Comparison of ENCODE assay signal across 8 cellular contexts in the genomic region with DNA sequence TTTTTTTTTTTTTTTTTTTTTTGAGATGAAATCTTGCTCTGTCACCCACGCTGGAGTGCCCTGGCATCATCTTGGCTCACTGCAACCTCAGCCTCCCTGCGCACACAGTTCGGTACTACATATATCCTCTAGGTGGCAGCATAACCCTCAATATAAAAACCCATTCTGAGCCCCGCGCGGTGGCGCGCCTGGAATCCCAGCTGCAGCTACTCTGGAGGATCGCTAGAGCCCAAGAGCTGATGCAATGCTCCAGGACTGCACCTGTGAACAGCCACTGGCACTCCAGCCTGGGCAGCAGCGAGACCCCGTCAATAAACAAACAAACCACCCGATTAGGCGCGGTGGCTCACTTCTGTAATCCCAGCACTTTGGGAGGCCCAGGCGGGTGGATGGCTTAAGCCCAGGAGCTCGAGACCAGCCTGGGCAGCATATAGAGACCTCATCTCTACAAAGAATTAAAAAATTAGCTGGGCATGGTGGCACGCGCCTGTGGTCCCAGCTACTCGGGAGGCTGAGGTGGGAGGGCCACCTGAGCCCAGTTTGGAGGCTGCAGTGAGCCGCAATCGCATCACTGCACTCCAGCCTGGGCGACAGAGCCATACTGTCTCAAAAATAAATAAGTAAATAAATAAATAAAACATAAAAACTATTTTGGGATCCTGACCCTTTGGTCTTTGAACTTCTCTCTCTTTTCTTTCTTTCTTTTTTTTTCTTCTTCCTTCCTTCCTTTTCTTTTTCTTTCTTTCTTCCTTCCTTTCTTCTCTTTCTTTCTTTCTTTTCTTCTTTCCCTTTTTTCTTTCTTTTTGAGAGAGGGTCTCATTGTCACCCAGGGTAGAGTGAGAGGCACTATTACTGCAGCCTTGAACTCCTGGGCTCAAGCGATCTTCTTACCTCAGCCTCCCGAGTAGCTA. TPM values are rescaled to one million over a fixed set of nuclear protein-coding genes. Genes with fewer than 3 reads are reported as not detected.
DNase-seq lines count a peak whose midpoint lies in the region; ATAC-seq and TF ChIP-seq lines count a peak whose summit lies in the region.

No MANE protein-coding gene starts in this region.

- TF ChIP-seq CTCF in epithelial cell of esophagus (IDR thresholded peaks at IDR 0.05; ENCODE audit: insufficient read depth, low read depth, low read length, missing control alignments), result peak; percentile 67

- ATAC-seq in GM21529 (IDR thresholded peaks at IDR 0.05; ENCODE audit: unreplicated experiment), result peak; percentile 92

- DNase-seq in COR-L47 (lab: John Stamatoyannopoulos, UW) (peak; percentile 81), KG1 (lab: John Stamatoyannopoulos, UW) (peak; percentile 15), OCI-M2 (lab: John Stamatoyannopoulos, UW; ENCODE audit: unreplicated experiment) (peak; percentile 55), activated T-cell treated with anti-CD3 and anti-CD28 coated beads for 24 hours (ENCODE audit: low read depth) (peak; percentile 65), epithelial cell of esophagus (ENCODE audit: low read depth) (peak; percentile 89), myocyte (ENCODE audit: low read depth) (peak; percentile 92)
- DNase-seq in stimulated activated CD8-positive, alpha-beta memory T cell treated with anti-CD3 and anti-CD28 coated beads, Interleukin-7, amount 100 ng/mL, for 4 hours (ENCODE audit: low read depth in 2 of 2), result peak; percentile 53 to 55

- H3K4me3 ChIP-seq in epithelial cell of esophagus (ENCODE audit: low read length), result no peak overlapping the region

RNA-seq across cellular contexts. Expression of a gene that starts 15.4 kb away (rescaled TPM):
- 19.0 and 23.0 TPM in 2 replicates for total RNA-seq in myocyte
- polyA plus RNA-seq in myocyte (2012), result 12.8 TPM

RNA-seq across cellular contexts. Expression of a gene that starts 16.1 kb away (rescaled TPM):
- total RNA-seq in myocyte, result 47.0 and 51.7 TPM in 2 replicates
- 63.1 TPM for polyA plus RNA-seq in myocyte (2012)

Comparison
In these comparisons a context has a peak if more than half of its experiments do, and no peak if none do; other contexts are left out.
1. DNase-seq: peak in every context shown above with its lines; median percentile 92 in myocyte; 89 in epithelial cell of esophagus; 81 in COR-L47; 65 in activated T-cell treated with anti-CD3 and anti-CD28 coated beads for 24 hours; 55 in OCI-M2; 54 in stimulated activated CD8-positive, alpha-beta memory T cell treated with anti-CD3 and anti-CD28 coated beads, Interleukin-7, amount 100 ng/mL, for 4 hours; 15 in KG1.